18 cellular contexts compared by ENCODE assay signal in the genomic region with DNA sequence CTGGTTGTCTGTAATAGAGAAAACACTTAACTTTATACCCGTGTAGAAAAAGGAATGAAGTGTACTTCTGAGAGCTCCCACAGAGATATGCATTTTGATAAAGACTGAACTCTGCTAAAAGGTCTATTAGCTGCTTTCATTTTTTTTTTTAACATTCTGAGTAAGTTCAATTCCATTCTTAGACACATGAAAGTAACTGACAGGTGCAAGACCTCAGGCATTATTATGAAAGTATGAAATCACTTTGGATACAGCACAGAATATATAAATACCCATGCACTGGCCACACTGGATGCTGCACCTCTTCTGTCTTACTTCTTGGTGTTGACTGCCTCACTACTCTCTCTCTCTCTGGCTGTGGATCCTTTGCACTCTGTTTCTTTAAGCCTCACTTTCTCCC. TPM values are rescaled to one million over a fixed set of nuclear protein-coding genes. Genes with fewer than 3 reads are reported as not detected.
A peak's percentile ranks its signal among the peaks of the same experiment; 100 is the strongest.
DNase-seq lines count a peak whose midpoint lies in the region; ATAC-seq and FAIRE-seq lines count a peak whose summit lies in the region.
"Had no signal": no experiment of that assay in that cellular context is flagged by ENCODE, and none has a peak within 500 bp of the region (broad histone marks: within the 10 kb centered on the region; RNA-seq: fewer than 3 reads in every experiment).

No MANE protein-coding gene starts in this region.

- CTCF ChIA-PET in activated CD8-positive, alpha-beta T cell treated with anti-CD3 and anti-CD28 coated beads, Interleukin-2, amount 10 ng/mL, durations not matched to agents 7 days and 5 days (lab: Charles Lee), result no interaction called here

- H3K36me3 Mint-ChIP-seq in activated CD8-positive, alpha-beta T cell treated with anti-CD3 and anti-CD28 coated beads, Interleukin-2, amount 10 ng/mL, durations not matched to agents 7 days and 5 days (ENCODE audit: low read depth), result no peaks in the 10 kb centered on the region

- ATAC-seq in HG02623 (IDR thresholded peaks at IDR 0.05; ENCODE audit: unreplicated experiment), result peak; percentile 67
- ATAC-seq in HG03378 (IDR thresholded peaks at IDR 0.05; ENCODE audit: unreplicated experiment), result peak; percentile 79
- no peak for ATAC-seq in activated CD8-positive, alpha-beta T cell treated with anti-CD3 and anti-CD28 coated beads, Interleukin-2, amount 10 ng/mL, durations not matched to agents 7 days and 5 days
- ATAC-seq in Right ventricle myocardium superior (ENCODE audit: poor library complexity), result no peak
- ATAC-seq: activated T-cell treated with anti-CD3 and anti-CD28 coated beads, Interleukin-2, amount 50 U/mL, for 4 hours had no signal

- POLR2A ChIA-PET in activated CD8-positive, alpha-beta T cell treated with anti-CD3 and anti-CD28 coated beads, Interleukin-2, amount 10 ng/mL, durations not matched to agents 7 days and 5 days (lab: Charles Lee), result no interaction called here

- H3K27ac Mint-ChIP-seq in activated CD8-positive, alpha-beta T cell treated with anti-CD3 and anti-CD28 coated beads, Interleukin-2, amount 10 ng/mL, durations not matched to agents 7 days and 5 days, result no peak overlapping the region

- no peak for FAIRE-seq in frontal cortex (lab: Jason Lieb, UNC)

- no peaks in the 10 kb centered on the region for H3K4me1 Mint-ChIP-seq in activated CD8-positive, alpha-beta T cell treated with anti-CD3 and anti-CD28 coated beads, Interleukin-2, amount 10 ng/mL, durations not matched to agents 7 days and 5 days (ENCODE audit: low read depth)

- no peaks in the 10 kb centered on the region for H3K27me3 Mint-ChIP-seq in activated CD8-positive, alpha-beta T cell treated with anti-CD3 and anti-CD28 coated beads, Interleukin-2, amount 10 ng/mL, durations not matched to agents 7 days and 5 days (ENCODE audit: low read depth)

- no peak overlapping the region for H3K4me3 Mint-ChIP-seq in activated CD8-positive, alpha-beta T cell treated with anti-CD3 and anti-CD28 coated beads, Interleukin-2, amount 10 ng/mL, durations not matched to agents 7 days and 5 days
- H3K4me3 Mint-ChIP-seq: activated T-cell treated with anti-CD3 and anti-CD28 coated beads, Interleukin-2, amount 50 U/mL, for 4 hours had no signal

- no peaks in the 10 kb centered on the region for H3K9me3 Mint-ChIP-seq in activated CD8-positive, alpha-beta T cell treated with anti-CD3 and anti-CD28 coated beads, Interleukin-2, amount 10 ng/mL, durations not matched to agents 7 days and 5 days (ENCODE audit: insufficient read depth)
- H3K9me3 Mint-ChIP-seq: activated T-cell treated with anti-CD3 and anti-CD28 coated beads, Interleukin-2, amount 50 U/mL, for 4 hours had no signal

- intact Hi-C loops in Right ventricle myocardium superior (cut with DNase I), result no loop called here

- DNase-seq in NCI-H1417 (lab: John Stamatoyannopoulos, UW), result peak in 2 of 3 experiments; percentile 4 to 39
- no peak for DNase-seq in NCI-H1417 treated with DMSO at 0.1 percent for 48 hours (lab: John Stamatoyannopoulos, UW)
- DNase-seq in frontal cortex (ENCODE audit: low spot score in 2 of 2), result no peak
- DNase-seq in OCI-M1 (lab: John Stamatoyannopoulos, UW), result no peak
- DNase-seq in activated CD8-positive, alpha-beta T cell treated with anti-CD3 and anti-CD28 coated beads, Interleukin-2, amount 10 ng/mL, durations not matched to agents 7 days and 5 days, result no peak
- DNase-seq in Right ventricle myocardium superior, result no peak
- DNase-seq: activated CD4-positive, CD25-positive, alpha-beta regulatory T cell; activated T-cell treated with anti-CD3 and anti-CD28 coated beads, Interleukin-2, amount 50 U/mL, for 4 hours; adrenal gland; COR-L47; esophagus squamous epithelium; mesenchymal stem cell; NCI-H2171; ovary; stimulated activated CD4-positive, alpha-beta T cell treated with anti-CD3 and anti-CD28 coated beads, Interleukin-12 subunit alpha, Interleukin-12 subunit beta, amount 100 ng/mL, for 4 hours had no signal

RNA-seq across cellular contexts. Expression of gene VWDE, which starts 46.2 kb away (rescaled TPM):
- 1.2 TPM for total RNA-seq in frontal cortex
- 1 to 10 TPM; 3.2 to 4.4 TPM for total RNA-seq in activated CD8-positive, alpha-beta T cell treated with anti-CD3 and anti-CD28 coated beads, Interleukin-2, amount 10 ng/mL, durations not matched to agents 7 days and 5 days
- not detected for total RNA-seq in Right ventricle myocardium superior
- total RNA-seq: A172 had no signal

Comparison
In these comparisons a context has a peak if more than half of its experiments do, and no peak if none do; other contexts are left out.
1. DNase-seq: peak in NCI-H1417 (2 of 3); none in NCI-H1417 treated with DMSO at 0.1 percent for 48 hours (single experiment), frontal cortex (0 of 2), OCI-M1 (single experiment), activated CD8-positive, alpha-beta T cell treated with anti-CD3 and anti-CD28 coated beads, Interleukin-2, amount 10 ng/mL, durations not matched to agents 7 days and 5 days (single experiment) and Right ventricle myocardium superior (single experiment).
2. ATAC-seq: peak in HG02623 (single experiment) and HG03378 (single experiment); none in activated CD8-positive, alpha-beta T cell treated with anti-CD3 and anti-CD28 coated beads, Interleukin-2, amount 10 ng/mL, durations not matched to agents 7 days and 5 days (single experiment) and Right ventricle myocardium superior (single experiment).